Comparison of ENCODE assay signal across 1 cellular context in the genomic region with DNA sequence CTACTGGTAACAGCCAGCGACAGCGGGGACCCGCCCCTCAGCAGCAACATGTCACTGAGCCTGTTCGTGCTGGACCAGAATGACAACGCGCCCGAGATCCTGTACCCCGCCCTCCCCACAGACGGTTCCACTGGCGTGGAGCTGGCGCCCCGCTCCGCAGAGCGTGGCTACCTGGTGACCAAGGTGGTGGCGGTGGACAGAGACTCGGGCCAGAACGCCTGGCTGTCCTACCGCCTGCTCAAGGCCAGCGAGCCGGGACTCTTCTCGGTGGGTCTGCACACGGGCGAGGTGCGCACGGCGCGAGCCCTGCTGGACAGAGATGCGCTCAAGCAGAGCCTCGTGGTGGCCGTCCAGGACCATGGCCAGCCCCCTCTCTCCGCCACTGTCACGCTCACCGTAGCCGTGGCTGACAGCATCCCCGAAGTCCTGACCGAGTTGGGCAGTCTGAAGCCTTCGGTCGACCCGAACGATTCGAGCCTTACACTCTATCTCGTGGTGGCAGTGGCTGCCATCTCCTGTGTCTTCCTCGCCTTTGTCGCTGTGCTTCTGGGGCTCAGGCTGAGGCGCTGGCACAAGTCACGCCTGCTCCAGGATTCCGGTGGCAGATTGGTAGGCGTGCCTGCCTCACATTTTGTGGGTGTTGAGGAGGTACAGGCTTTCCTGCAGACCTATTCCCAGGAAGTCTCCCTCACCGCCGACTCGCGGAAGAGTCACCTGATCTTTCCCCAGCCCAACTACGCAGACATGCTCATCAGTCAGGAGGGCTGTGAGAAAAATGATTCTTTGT. TPM values are rescaled to one million over a fixed set of nuclear protein-coding genes. Genes with fewer than 3 reads are reported as not detected.
"Had no signal": no experiment of that assay in that cellular context is flagged by ENCODE, and none has a peak within 500 bp of the region (broad histone marks: within the 10 kb centered on the region; RNA-seq: fewer than 3 reads in every experiment).

No MANE protein-coding gene starts in this region.

RNA-seq across cellular contexts. Expression of a gene that starts 2.2 kb away (rescaled TPM):
- total RNA-seq: PC-9 had no signal

RNA-seq across cellular contexts. Expression of a gene that starts 3.2 kb away (rescaled TPM):
- total RNA-seq: PC-9 had no signal

RNA-seq across cellular contexts. Expression of a gene that starts 7.1 kb away (rescaled TPM):
- total RNA-seq: PC-9 had no signal

RNA-seq across cellular contexts. Expression of a gene that starts 8.0 kb away (rescaled TPM):
- total RNA-seq: PC-9 had no signal

RNA-seq across cellular contexts. Expression of a gene that starts 12.1 kb away (rescaled TPM):
- total RNA-seq: PC-9 had no signal
